Comparison of ENCODE assay signal across 8 cellular contexts in genomic region chr12:118135788-118136558, GRCh38. TPM values are rescaled to one million over a fixed set of nuclear protein-coding genes. Genes with fewer than 3 reads are reported as not detected.
DNase-seq lines count a peak whose midpoint lies in the region; ATAC-seq and TF ChIP-seq lines count a peak whose summit lies in the region.

PEBP1 (plus strand) TSS chr12:118136124; CDS start chr12:118136210, 86 bp downstream.

- H3K4me3 ChIP-seq in astrocyte of the cerebellum (ENCODE audit: low read depth, low read length) (peak within 1 kb of the TSS; percentile 94), aorta (ENCODE audit: low read length in 2 of 2) (peak within 1 kb of the TSS; percentile 72 to 77)

- H3K27ac ChIP-seq in aorta (ENCODE audit: low read depth in 1 of 2, low read length in 2 of 2): peak within 1 kb of the TSS in 1 of 2 donors; percentile 60

- in situ Hi-C loops in astrocyte of the cerebellum (cut with HindIII; ENCODE audit: low sequenced_read_pairs): no loop called here

- WGBS in aorta, 2 donors: 0% methylated on average over 70 of the region's 70 CpGs

- no peaks in the 10 kb centered on the region for H3K4me1 ChIP-seq in aorta (ENCODE audit: control insufficient read depth in 1 of 2, insufficient read depth in 2 of 2, low read length in 2 of 2)

- peak; percentile 79 for ATAC-seq in GM18499 (IDR thresholded peaks at IDR 0.05; ENCODE audit: insufficient read depth, unreplicated experiment)
- ATAC-seq in HG02938 (IDR thresholded peaks at IDR 0.05; ENCODE audit: unreplicated experiment): peak; percentile 94
- peak; percentile 99 for ATAC-seq in aorta (ENCODE audit: low FRiP score)

- H3K36me3 ChIP-seq in aorta (ENCODE audit: control insufficient read depth in 1 of 2, insufficient read depth in 2 of 2, low read length in 1 of 2): peaks cover 2 to 4% of the 10 kb centered on the region in 2 donors

- no peaks in the 10 kb centered on the region for H3K9me3 ChIP-seq in aorta (ENCODE audit: control insufficient read depth, low read length)

- DNase-seq in NCI-H1930 (lab: John Stamatoyannopoulos, UW) (peak; percentile 51 to 58), T-helper 9 cell (peak; percentile 92), astrocyte of the cerebellum (ENCODE audit: low read depth) (peak; percentile 67), hepatic stellate cell (ENCODE audit: low spot score) (peak; percentile 98), renal cortical epithelial cell (ENCODE audit: low read depth) (peak; percentile 76), aorta (peak; percentile 97 to 99)

- intact Hi-C loops in aorta (cut with DNase I): loop anchor here (10.0 kb wide), 2 partner anchors 239 to 261 kb away; partner anchors contain the start of genes SUDS3 (in 1 of the 2) and TAOK3 (in 1 of the 2)

- no peak for TF ChIP-seq CTCF in astrocyte of the cerebellum (IDR thresholded peaks at IDR 0.05; ENCODE audit: low read depth, low read length, missing control alignments)

- H3K27me3 ChIP-seq in aorta (ENCODE audit: control insufficient read depth in 1 of 2, insufficient read depth in 2 of 2, low read length in 1 of 2): no peaks in the 10 kb centered on the region

RNA-seq across cellular contexts. Expression of gene PEBP1, which starts in this region (rescaled TPM):
- total RNA-seq in renal cortical epithelial cell (161 and 252 TPM in 2 replicates), aorta (100 to 1,000 TPM; 122 to 155 TPM)
- polyA plus RNA-seq in aorta: 100 to 1,000 TPM; 274 to 532 TPM
